Comparison of ENCODE assay signal across 16 cellular contexts in the genomic region with DNA sequence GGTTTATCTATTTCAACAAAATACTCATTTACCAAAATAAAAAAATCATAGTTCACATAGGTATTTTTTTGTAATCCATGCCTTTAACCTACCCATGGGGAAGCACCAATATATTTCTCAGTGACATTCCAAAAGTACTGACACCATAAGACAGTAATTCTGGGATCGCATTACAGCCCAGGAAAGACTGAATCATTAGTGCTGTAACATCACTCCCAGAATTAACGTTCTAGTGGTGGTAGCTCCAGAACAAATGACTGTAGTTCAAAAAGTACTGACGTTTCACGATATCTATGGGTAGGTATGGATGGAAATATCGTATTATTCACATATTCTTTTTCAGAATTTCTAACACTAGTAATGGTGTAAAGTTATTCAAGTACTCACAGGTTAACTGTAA. TPM values are rescaled to one million over a fixed set of nuclear protein-coding genes. Genes with fewer than 3 reads are reported as not detected.
DNase-seq lines count a peak whose midpoint lies in the region; ATAC-seq, FAIRE-seq and TF ChIP-seq lines count a peak whose summit lies in the region.
"Had no signal": no experiment of that assay in that cellular context is flagged by ENCODE, and none has a peak within 500 bp of the region (broad histone marks: within the 10 kb centered on the region; RNA-seq: fewer than 3 reads in every experiment).

No MANE protein-coding gene starts in this region.

- ATAC-seq in GM18861 (IDR thresholded peaks at IDR 0.05; ENCODE audit: unreplicated experiment): no peak
- ATAC-seq: gastroesophageal sphincter had no signal

- H3K4me3 ChIP-seq in breast epithelium: no peak overlapping the region
- no peak overlapping the region for H3K4me3 ChIP-seq in Peyer's patch
- H3K4me3 ChIP-seq: colonic mucosa, gastroesophageal sphincter, uterus had no signal

- FAIRE-seq in urothelium cell line (lab: Jason Lieb, UNC): no peak
- FAIRE-seq: kidney had no signal

- H3K4me1 Mint-ChIP-seq in MCF 10A (ENCODE audit: insufficient read depth, unreplicated experiment): no peaks in the 10 kb centered on the region

- POLR2A ChIA-PET in MCF 10A (lab: Yijun Ruan, JAX): interaction anchor here (1.3 kb wide), 1 partner anchor 61 kb away, joined by 3 read pairs; the partner anchor contains the start of gene SLC4A7

- peak; percentile 58 for DNase-seq in MCF 10A (ENCODE audit: unreplicated experiment)
- DNase-seq in breast epithelium (ENCODE audit: low spot score in 2 of 2): no peak
- peak; percentile 24 to 80 for DNase-seq in SW 1271 (lab: John Stamatoyannopoulos, UW)
- peak; percentile 39 for DNase-seq in fibroblast of the conjunctiva (ENCODE audit: low read depth)
- peak; percentile 8 for DNase-seq in urothelium cell line (ENCODE audit: low spot score)
- DNase-seq in Peyer's patch: no peak
- DNase-seq in SIG-M5 (lab: John Stamatoyannopoulos, UW): no peak
- DNase-seq: activated CD4-positive, alpha-beta T cell treated with anti-CD3 and anti-CD28 coated beads, Interleukin-2, amount 50 U/mL, for 48 hours; activated naive CD4-positive, alpha-beta T cell; colonic mucosa; kidney; NCI-H2227 treated with DMSO at 0.1 percent for 48 hours; retina; uterus had no signal

- intact Hi-C loops in MCF 10A (cut with micrococcal nuclease) (no loop called here), breast epithelium (cut with DNase I; ENCODE audit: low total_unique reads) (no loop called here)

- H3K27me3 ChIP-seq in breast epithelium (no peaks in the 10 kb centered on the region), Peyer's patch (no peaks in the 10 kb centered on the region)
- H3K27me3 ChIP-seq: colonic mucosa, gastroesophageal sphincter, uterus had no signal

- H3K9me3 Mint-ChIP-seq in MCF 10A (ENCODE audit: unreplicated experiment): no peaks in the 10 kb centered on the region

- H3K27ac ChIP-seq in breast epithelium (no peak overlapping the region), Peyer's patch (no peak overlapping the region)
- H3K27ac ChIP-seq: colonic mucosa, gastroesophageal sphincter, uterus had no signal

- no peak overlapping the region for H3K27ac Mint-ChIP-seq in MCF 10A (ENCODE audit: low read depth, unreplicated experiment)

- no peak overlapping the region for H3K4me3 Mint-ChIP-seq in MCF 10A (ENCODE audit: unreplicated experiment)

- no peak for TF ChIP-seq POLR2A in breast epithelium (IDR thresholded peaks at IDR 0.05)
- no peak for TF ChIP-seq POLR2A in Peyer's patch (IDR thresholded peaks at IDR 0.05)

- TF ChIP-seq CTCF in MCF 10A (IDR thresholded peaks at IDR 0.05; ENCODE audit: unreplicated experiment) (no peak), breast epithelium (IDR thresholded peaks at IDR 0.05) (no peak), Peyer's patch (IDR thresholded peaks at IDR 0.05) (no peak)

- no TSS peak for BruUV-seq in MCF 10A (replicated peaks; lab: Mats Ljungman, UMichigan)

- no peaks in the 10 kb centered on the region for H3K27me3 Mint-ChIP-seq in MCF 10A (ENCODE audit: insufficient read depth, unreplicated experiment)

- peaks cover 26% of the 10 kb centered on the region for H3K36me3 Mint-ChIP-seq in MCF 10A (ENCODE audit: insufficient read depth, unreplicated experiment)

- CTCF ChIA-PET in MCF 10A (lab: Yijun Ruan, JAX): interaction anchor here (0.6 kb wide), 1 partner anchor 255 kb away, joined by 6 read pairs; no protein-coding TSS in a partner anchor

- H3K9me3 ChIP-seq in breast epithelium (no peaks in the 10 kb centered on the region), Peyer's patch (no peaks in the 10 kb centered on the region)
- H3K9me3 ChIP-seq: colonic mucosa, gastroesophageal sphincter, uterus had no signal

- H3K4me1 ChIP-seq in breast epithelium (no peaks in the 10 kb centered on the region), Peyer's patch (no peaks in the 10 kb centered on the region)
- H3K4me1 ChIP-seq: colonic mucosa, gastroesophageal sphincter, uterus had no signal

- H3K36me3 ChIP-seq in breast epithelium: no peaks in the 10 kb centered on the region
- peaks cover 0 to 60% (median 0%) of the 10 kb centered on the region in 3 donors for H3K36me3 ChIP-seq in Peyer's patch
- H3K36me3 ChIP-seq: colonic mucosa, uterus had no signal

RNA-seq across cellular contexts. Expression of gene NEK10, which starts 54.3 kb away (rescaled TPM):
- total RNA-seq in MCF 10A (2022) (0.44 and 1.1 TPM in 2 replicates), breast epithelium (100 to 1,000 TPM in 1 of 3 donors, 10 to 100 TPM in 1, under 1 TPM in 1; 0.96 to 246 (median 48.4) TPM), Peyer's patch (1 to 10 TPM; 4.0 to 6.0 (median 5.4) TPM)

Comparison
In these comparisons a context has a peak if more than half of its experiments do, and no peak if none do; other contexts are left out.
1. DNase-seq: peak in MCF 10A (single experiment), SW 1271 (2 of 2), fibroblast of the conjunctiva (single experiment) and urothelium cell line (single experiment); none in breast epithelium (0 of 2), Peyer's patch (0 of 3) and SIG-M5 (single experiment).